9 cellular contexts compared by ENCODE assay signal in genomic region chr18:80154293-80154692, GRCh38. TPM values are rescaled to one million over a fixed set of nuclear protein-coding genes. Genes with fewer than 3 reads are reported as not detected.
A peak's percentile ranks its signal among the peaks of the same experiment; 100 is the strongest.
DNase-seq lines count a peak whose midpoint lies in the region; ATAC-seq and TF ChIP-seq lines count a peak whose summit lies in the region.
"Had no signal": no experiment of that assay in that cellular context is flagged by ENCODE, and none has a peak within 500 bp of the region (broad histone marks: within the 10 kb centered on the region; RNA-seq: fewer than 3 reads in every experiment).

No MANE protein-coding gene starts in this region.

- no peak overlapping the region for H3K23ac ChIP-seq in H9 (ENCODE audit: insufficient read length, low read depth, low read length)

- no peak overlapping the region for H2BK20ac ChIP-seq in H9 (ENCODE audit: low read depth, low read length, poor library complexity, severe bottlenecking)

- no peak overlapping the region for H2BK5ac ChIP-seq in H9 (ENCODE audit: insufficient read length, low read length)

- BruUV-seq in PC-9 (replicated peaks; lab: Mats Ljungman, UMichigan) = no TSS peak

- H3K4me1 ChIP-seq in H9 (ENCODE audit: insufficient read depth, low read length) (no peaks in the 10 kb centered on the region), body of pancreas (peaks cover 2% of the 10 kb centered on the region), PC-9 (replicated peaks; ENCODE audit: insufficient read depth) (no peaks in the 10 kb centered on the region)

- no peak overlapping the region for H2AFZ ChIP-seq in H9 (ENCODE audit: low read length)
- no peak overlapping the region for H2AFZ ChIP-seq in PC-9

- no peaks in the 10 kb centered on the region for H3K79me1 ChIP-seq in H9 (ENCODE audit: insufficient read depth, low read depth, low read length, poor library complexity, severe bottlenecking)

- H3K4ac ChIP-seq in H9 (ENCODE audit: low read depth, low read length) = no peak overlapping the region

- H3K27ac ChIP-seq in H9 (ENCODE audit: insufficient read length, low read depth, low read length) (no peak overlapping the region), body of pancreas (no peak overlapping the region), PC-9 (no peak overlapping the region)

- no peaks in the 10 kb centered on the region for H3K9me3 ChIP-seq in H9 (ENCODE audit: control insufficient read depth, low read depth, low read length)
- H3K9me3 ChIP-seq in body of pancreas = no peaks in the 10 kb centered on the region
- no peaks in the 10 kb centered on the region for H3K9me3 ChIP-seq in PC-9 (ENCODE audit: insufficient read depth, low read depth)

- H3K27me3 Mint-ChIP-seq in activated T-cell treated with anti-CD3 and anti-CD28 coated beads, Interleukin-2, amount 50 U/mL, for 24 hours = peaks cover 9% of the 10 kb centered on the region
- no peaks in the 10 kb centered on the region for H3K27me3 Mint-ChIP-seq in H9 (ENCODE audit: low read depth)
- no peaks in the 10 kb centered on the region for H3K27me3 Mint-ChIP-seq in nephron (ENCODE audit: low read depth)
- H3K27me3 Mint-ChIP-seq: brain had no signal

- no peaks in the 10 kb centered on the region for H3K9me3 Mint-ChIP-seq in activated T-cell treated with anti-CD3 and anti-CD28 coated beads, Interleukin-2, amount 50 U/mL, for 24 hours
- H3K9me3 Mint-ChIP-seq in H9 (no peaks in the 10 kb centered on the region), nephron (no peaks in the 10 kb centered on the region)
- H3K9me3 Mint-ChIP-seq: brain had no signal

- H3K9me2 ChIP-seq in PC-9 (ENCODE audit: insufficient read depth) = no peaks in the 10 kb centered on the region

- H3K36me3 ChIP-seq in body of pancreas (replicated peaks in 1 of 2; ENCODE audit: insufficient read depth in 1 of 2, low read depth in 2 of 2) = no peaks in the 10 kb centered on the region
- H3K36me3 ChIP-seq in PC-9 (ENCODE audit: low read depth) = peaks cover 12% of the 10 kb centered on the region; the same call in 1 of the 2 replicates

- no peak overlapping the region for H3K18ac ChIP-seq in H9 (ENCODE audit: insufficient read length, low read depth, low read length)

- H3K4me3 Mint-ChIP-seq in activated T-cell treated with anti-CD3 and anti-CD28 coated beads, Interleukin-2, amount 50 U/mL, for 24 hours = no peak overlapping the region
- H3K4me3 Mint-ChIP-seq in H9 (no peak overlapping the region), nephron (no peak overlapping the region)
- H3K4me3 Mint-ChIP-seq: brain had no signal

- no peak overlapping the region for H3K56ac ChIP-seq in H9 (ENCODE audit: insufficient read length, low read depth, low read length)

- CTCF ChIA-PET in PC-9 (lab: Charles Lee) = no interaction called here

- H4K8ac ChIP-seq in H9 (replicated peaks; ENCODE audit: insufficient read length, low read depth, low read length) = no peak overlapping the region

- H3F3A ChIP-seq in PC-9 (ENCODE audit: insufficient read depth, low read depth) = no peaks in the 10 kb centered on the region; the same call in 1 of the 2 replicates

- no peaks in the 10 kb centered on the region for H3K27me3 ChIP-seq in H9 (ENCODE audit: insufficient read depth, low read length)
- no peaks in the 10 kb centered on the region for H3K27me3 ChIP-seq in body of pancreas
- no peaks in the 10 kb centered on the region for H3K27me3 ChIP-seq in PC-9 (ENCODE audit: insufficient read depth, low read depth)

- H3K4me2 ChIP-seq in H9 (ENCODE audit: insufficient read depth, insufficient read length, low read length) = no peak overlapping the region
- no peak overlapping the region for H3K4me2 ChIP-seq in PC-9

- DNase-seq in activated T-cell treated with anti-CD3 and anti-CD28 coated beads, Interleukin-2, amount 50 U/mL, for 24 hours = peak; percentile 43
- DNase-seq in activated T-cell treated with anti-CD3 and anti-CD28 coated beads for 4 hours (no peak), H9 (peak; percentile 50), NCI-H460 (ENCODE audit: extremely low read depth, low read depth) (peak; percentile 20), body of pancreas (peak in 1 of 4 donors; percentile 58), cerebellar nuclear complex (lab: John Stamatoyannopoulos, UW) (no peak), PC-9 (no peak)

- peak; percentile 70 for TF ChIP-seq CTCF in H9 (conservative IDR thresholded peaks at IDR 0.05)
- peak; percentile 17 to 40 (median 31) for TF ChIP-seq CTCF in body of pancreas (IDR thresholded peaks at IDR 0.05)
- TF ChIP-seq CTCF in nephron (IDR thresholded peaks at IDR 0.05; ENCODE audit: unreplicated experiment in 3 of 3) = peak in 2 of 3 experiments; percentile 26 to 35
- TF ChIP-seq CTCF in PC-9 (conservative IDR thresholded peaks at IDR 0.05) = no peak; the same call in 1 of the 2 replicates

- H3K79me2 ChIP-seq in H9 (ENCODE audit: insufficient read depth, low read length) (no peaks in the 10 kb centered on the region), PC-9 (ENCODE audit: low read depth) (no peaks in the 10 kb centered on the region)

- H2BK15ac ChIP-seq in H9 (ENCODE audit: low read depth, low read length) = no peak overlapping the region

- no peaks in the 10 kb centered on the region for H4K20me1 ChIP-seq in H9 (ENCODE audit: control insufficient read depth, insufficient read depth, insufficient read length)
- H4K20me1 ChIP-seq in PC-9 (ENCODE audit: insufficient read depth) = peaks cover 3% of the 10 kb centered on the region; the same call in 1 of the 2 replicates

- no peak overlapping the region for H3K14ac ChIP-seq in H9 (ENCODE audit: insufficient read depth, low read length)

- no CpG with 5 or more reads among the region's 6 CpGs for WGBS in H9 (ENCODE audit: extremely low coverage, insufficient read length, low lambda C conversion rate)
- WGBS in body of pancreas, 2 donors = 62 to 72% methylated on average over 6 of the region's 6 CpGs

- no peak overlapping the region for H2AK5ac ChIP-seq in H9 (ENCODE audit: insufficient read length, low read length)

- no peak for ATAC-seq in body of pancreas

- H3K4me3 ChIP-seq in body of pancreas (no peak overlapping the region), PC-9 (no peak overlapping the region)

- H3K27ac Mint-ChIP-seq in activated T-cell treated with anti-CD3 and anti-CD28 coated beads, Interleukin-2, amount 50 U/mL, for 24 hours = peak overlapping the region; percentile 23
- H3K27ac Mint-ChIP-seq in H9 (no peak overlapping the region), nephron (no peak overlapping the region)

- no peak overlapping the region for H3K9ac ChIP-seq in H9 (ENCODE audit: extremely low read depth, insufficient read length, low read length)

- H3K4me1 Mint-ChIP-seq in activated T-cell treated with anti-CD3 and anti-CD28 coated beads, Interleukin-2, amount 50 U/mL, for 24 hours (ENCODE audit: low read depth) = peaks cover 9% of the 10 kb centered on the region
- H3K4me1 Mint-ChIP-seq in H9 = no peaks in the 10 kb centered on the region
- H3K4me1 Mint-ChIP-seq in nephron = no peaks in the 10 kb centered on the region

- POLR2A ChIA-PET in PC-9 (lab: Charles Lee; ENCODE audit: unreplicated experiment) = no interaction called here

- H2BK120ac ChIP-seq in H9 (ENCODE audit: low read depth, low read length, poor library complexity, severe bottlenecking) = no peak overlapping the region

- no peak overlapping the region for H4K5ac ChIP-seq in H9 (ENCODE audit: insufficient read length, low read depth, low read length)

- TF ChIP-seq POLR2A in body of pancreas (IDR thresholded peaks at IDR 0.05) = no peak

- H2BK12ac ChIP-seq in H9 (ENCODE audit: insufficient read length, low read depth, low read length) = no peak overlapping the region

- no peak overlapping the region for H4K91ac ChIP-seq in H9 (ENCODE audit: insufficient read length, low read depth, low read length)

- intact Hi-C loops in body of pancreas (cut with DNase I) = no loop called here
- intact Hi-C loops in PC-9 (cut with micrococcal nuclease; ENCODE audit: unreplicated experiment) = no loop called here

- H3K23me2 ChIP-seq in H9 (ENCODE audit: insufficient read length, low read depth, low read length, poor library complexity, severe bottlenecking) = no peaks in the 10 kb centered on the region

- peaks cover 2% of the 10 kb centered on the region for H3K36me3 Mint-ChIP-seq in activated T-cell treated with anti-CD3 and anti-CD28 coated beads, Interleukin-2, amount 50 U/mL, for 24 hours (ENCODE audit: low read depth)
- H3K36me3 Mint-ChIP-seq in H9 (ENCODE audit: insufficient read depth in 1 of 3, low read depth in 3 of 3) (peaks cover 3 to 23% (median 23%) of the 10 kb centered on the region in 3 experiments), nephron (ENCODE audit: low read depth) (peaks cover 18% of the 10 kb centered on the region)

- H3T11ph ChIP-seq in H9 (ENCODE audit: low read length) = no peak overlapping the region

RNA-seq across cellular contexts. Expression of gene ADNP2, which starts 45.2 kb away (rescaled TPM):
- 53.5 and 56.5 TPM in 2 replicates for total RNA-seq in H9 (2021)
- total RNA-seq in NCI-H460 (2014; rRNA removed; shearing (Covaris generic)) = 19.0 and 21.0 TPM in 2 replicates
- polyA plus RNA-seq in NCI-H460 (2014; cell fraction: nucleus; rRNA removed) = 11.3 and 13.5 TPM in 2 replicates
- total RNA-seq in body of pancreas = 1 to 10 TPM; 7.0 to 9.2 TPM
- 12.6 and 13.8 TPM in 2 replicates for total RNA-seq in PC-9 (2021)

Comparison
In these comparisons a context has a peak if more than half of its experiments do, and no peak if none do; other contexts are left out.
1. DNase-seq: peak in activated T-cell treated with anti-CD3 and anti-CD28 coated beads, Interleukin-2, amount 50 U/mL, for 24 hours (single experiment), H9 (single experiment) and NCI-H460 (single experiment); none in activated T-cell treated with anti-CD3 and anti-CD28 coated beads for 4 hours (single experiment), cerebellar nuclear complex (0 of 2) and PC-9 (0 of 2).